In the genomic region with DNA sequence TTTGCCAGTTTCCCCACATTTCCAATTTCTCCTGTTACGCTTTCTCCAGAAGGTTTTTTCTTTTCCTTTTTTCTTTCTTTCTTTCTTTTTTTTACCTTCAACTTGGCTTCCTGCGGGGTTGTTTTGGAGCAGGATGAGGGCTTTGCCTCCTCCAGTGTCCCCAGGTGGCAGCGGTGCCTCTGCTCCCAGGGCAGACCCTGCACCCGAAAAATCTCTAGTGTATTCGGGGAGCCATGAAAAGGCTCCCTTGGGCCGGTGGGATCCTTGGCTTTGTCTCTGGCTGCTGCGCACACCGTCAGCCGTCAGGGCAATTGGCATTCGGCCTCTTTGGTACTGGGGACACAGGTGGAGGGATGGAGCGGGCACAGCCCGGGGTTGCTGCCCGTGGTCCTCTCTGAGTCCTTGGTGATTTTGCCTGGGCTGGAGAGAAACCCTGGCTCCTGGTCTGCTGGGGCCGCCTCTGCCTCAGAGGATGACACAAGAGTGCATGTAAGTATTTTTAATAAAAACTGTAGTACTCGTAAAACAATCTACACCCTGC, we compare ENCODE assay signal across 7 cellular contexts. TPM values are rescaled to one million over a fixed set of nuclear protein-coding genes. Genes with fewer than 3 reads are reported as not detected.
DNase-seq lines count a peak whose midpoint lies in the region; ATAC-seq and TF ChIP-seq lines count a peak whose summit lies in the region.

No MANE protein-coding gene starts in this region.

- H3K4me1 ChIP-seq in hepatocyte (ENCODE audit: insufficient read depth), result peaks cover 8% of the 10 kb centered on the region
- H3K4me1 ChIP-seq in spleen, result peaks cover 10 to 46% (median 22%) of the 10 kb centered on the region in 6 donors

- 20% methylated on average over 15 of the region's 15 CpGs for WGBS in hepatocyte (ENCODE audit: low lambda C conversion rate, missing lambda C conversion rate)
- 14 to 23% (median 19%) methylated on average over 15 of the region's 15 CpGs for WGBS in spleen, 5 donors

- peak overlapping the region; percentile 100 for H3K4me2 ChIP-seq in hepatocyte

- H3K9me3 ChIP-seq in hepatocyte (ENCODE audit: low read depth) (no peaks in the 10 kb centered on the region), spleen (no peaks in the 10 kb centered on the region)

- H3K27ac ChIP-seq in hepatocyte (no peak overlapping the region), spleen (peak overlapping the region in 5 of 8 donors; percentile 62 to 74 (median 64))

- H3K27me3 ChIP-seq in H7 (ENCODE audit: control insufficient read depth, insufficient read depth, low read length) (peaks cover 36% of the 10 kb centered on the region), hepatocyte (peaks cover 38% of the 10 kb centered on the region), spleen (replicated peaks in 1 of 7) (peaks cover 0 to 53% (median 14%) of the 10 kb centered on the region in 7 donors)

- H3K79me2 ChIP-seq in hepatocyte, result no peaks in the 10 kb centered on the region

- intact Hi-C loops in spleen (cut with DNase I; ENCODE audit: low total_unique reads), result no loop called here

- H2AFZ ChIP-seq in hepatocyte, result peak overlapping the region; percentile 63

- no peak for TF ChIP-seq CTCF in WI38 (IDR thresholded peaks at IDR 0.05; ENCODE audit: low read depth, low read length)
- TF ChIP-seq CTCF in hepatocyte (IDR thresholded peaks at IDR 0.05; ENCODE audit: poor library complexity), result no peak
- TF ChIP-seq CTCF in spleen (IDR thresholded peaks at IDR 0.05 in 8 of 11, conservative IDR thresholded peaks at IDR 0.05 in 3 of 11), result no peak

- DNase-seq in H7 (peak; percentile 67), hepatocyte (ENCODE audit: low spot score) (no peak), spleen (no peak), NCI-H510A (lab: John Stamatoyannopoulos, UW) (no peak)
- DNase-seq in activated CD4-positive, alpha-beta T cell treated with anti-CD3 and anti-CD28 coated beads for 4 hours, result no peak

- peak overlapping the region; percentile 64 for H3K4me3 ChIP-seq in H7 (ENCODE audit: insufficient read depth, low read depth, low read length)
- peak overlapping the region; percentile 77 for H3K4me3 ChIP-seq in WI38 (ENCODE audit: low read depth, low read length)
- peak overlapping the region; percentile 90 for H3K4me3 ChIP-seq in hepatocyte
- peak overlapping the region; percentile 65 to 91 (median 70) for H3K4me3 ChIP-seq in spleen

- H3K36me3 ChIP-seq in H7 (replicated peaks; ENCODE audit: control insufficient read depth, insufficient read depth, low read length) (no peaks in the 10 kb centered on the region), hepatocyte (replicated peaks; ENCODE audit: insufficient read depth, low read depth) (no peaks in the 10 kb centered on the region), spleen (no peaks in the 10 kb centered on the region)

- H4K20me1 ChIP-seq in hepatocyte (ENCODE audit: insufficient read depth, poor library complexity, severe bottlenecking), result no peaks in the 10 kb centered on the region

- ATAC-seq in activated CD4-positive, CD25-positive, alpha-beta regulatory T cell treated with anti-CD3 and anti-CD28 coated beads, Interleukin-2, amount 50 U/mL, for 24 hours, result no peak

- no peaks in the 10 kb centered on the region for H3K9me2 ChIP-seq in hepatocyte (replicated peaks; ENCODE audit: insufficient read depth)

- TF ChIP-seq POLR2A in spleen (IDR thresholded peaks at IDR 0.05), result no peak

RNA-seq across cellular contexts. Expression of a gene that starts 0.8 kb away (rescaled TPM):
- 0.07 and 0.35 TPM in 2 replicates for total RNA-seq in H7 (2014; rRNA removed; shearing (Covaris generic))
- 1.4 TPM in 2 replicates for total RNA-seq in hepatocyte
- 0.66 and 0.95 TPM in 2 replicates for polyA plus RNA-seq in hepatocyte
- 10 to 100 TPM; 19.1 to 56.0 (median 32.6) TPM for total RNA-seq in spleen
- polyA plus RNA-seq in spleen, result 1 to 10 TPM in 1 of 3 donors, under 1 TPM in 2; 0.30 to 1.1 (median 0.73) TPM

RNA-seq across cellular contexts. Expression of a gene that starts 45.3 kb away (rescaled TPM):
- not detected in 2 replicates for total RNA-seq in H7 (2014; rRNA removed; shearing (Covaris generic))
- total RNA-seq in hepatocyte, result 4.3 and 10.2 TPM in 2 replicates
- polyA plus RNA-seq in hepatocyte, result 28.6 and 28.7 TPM in 2 replicates
- 1 to 10 TPM in 5 of 7 donors, under 1 TPM in 2; 0.55 to 8.3 (median 3.9) TPM for total RNA-seq in spleen
- polyA plus RNA-seq in spleen, result 1 to 10 TPM in 1 of 3 donors, under 1 TPM in 2; 0.39 to 1.6 (median 0.63) TPM
